ENCODE assay signal across 9 cellular contexts in the genomic region with DNA sequence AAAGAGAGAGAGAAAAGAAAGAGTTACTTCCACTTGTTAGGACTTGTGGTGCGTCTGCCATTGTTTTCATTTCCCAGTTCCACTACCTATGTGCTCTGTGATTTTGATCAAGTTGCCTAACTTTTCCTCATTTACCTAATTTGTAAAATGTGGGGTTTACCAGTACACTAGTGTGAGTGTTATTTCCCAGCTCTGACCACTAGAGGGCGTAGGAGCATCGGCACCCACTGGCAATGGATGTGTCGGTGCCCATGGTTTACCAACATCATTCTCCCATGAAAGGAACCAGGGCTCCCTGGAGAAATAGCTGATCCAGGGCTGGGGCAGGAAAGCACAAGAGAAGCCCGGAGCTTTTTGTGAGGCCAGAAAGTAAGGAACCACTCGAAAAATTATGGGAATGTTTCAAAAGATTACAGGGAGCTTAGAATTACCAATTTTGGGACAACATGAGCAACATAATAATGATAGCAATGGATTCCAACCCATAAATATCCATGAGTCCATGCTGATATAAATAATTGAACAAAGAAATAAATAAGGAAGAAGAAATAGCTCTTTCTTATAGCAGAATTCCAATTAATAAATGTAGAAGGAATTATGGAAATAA. TPM values are rescaled to one million over a fixed set of nuclear protein-coding genes. Genes with fewer than 3 reads are reported as not detected.
DNase-seq lines count a peak whose midpoint lies in the region; ATAC-seq and TF ChIP-seq lines count a peak whose summit lies in the region.
"Had no signal": no experiment of that assay in that cellular context is flagged by ENCODE, and none has a peak within 500 bp of the region (broad histone marks: within the 10 kb centered on the region; RNA-seq: fewer than 3 reads in every experiment).

No MANE protein-coding gene starts in this region.

- H3K4me1 ChIP-seq in breast epithelium = no peaks in the 10 kb centered on the region

- no peak overlapping the region for H3K27ac ChIP-seq in breast epithelium

- intact Hi-C loops in breast epithelium (cut with DNase I; ENCODE audit: low total_unique reads) = no loop called here

- no peaks in the 10 kb centered on the region for H3K36me3 ChIP-seq in breast epithelium
- H3K36me3 ChIP-seq in kidney epithelial cell (ENCODE audit: control insufficient read depth, insufficient read depth, low read length) = no peaks in the 10 kb centered on the region

- H3K27me3 ChIP-seq in breast epithelium = peaks cover 0 to 19% of the 10 kb centered on the region in 2 donors
- H3K27me3 ChIP-seq in kidney epithelial cell (ENCODE audit: control insufficient read depth, insufficient read depth, low read length) = no peaks in the 10 kb centered on the region

- TF ChIP-seq CTCF in WI38 (IDR thresholded peaks at IDR 0.05; ENCODE audit: low read depth, low read length) = peak; percentile 85
- peak; percentile 53 to 70 (median 64) for TF ChIP-seq CTCF in breast epithelium (IDR thresholded peaks at IDR 0.05)
- peak; percentile 79 for TF ChIP-seq CTCF in kidney epithelial cell (IDR thresholded peaks at IDR 0.05; ENCODE audit: insufficient read depth, low read length, poor library complexity, severe bottlenecking)

- no peak for ATAC-seq in GM21515 (IDR thresholded peaks at IDR 0.05; ENCODE audit: unreplicated experiment)

- H3K4me3 ChIP-seq in WI38 (ENCODE audit: low read depth, low read length) (no peak overlapping the region), breast epithelium (no peak overlapping the region), kidney epithelial cell (ENCODE audit: low read depth, low read length) (no peak overlapping the region)

- DNase-seq in DMS 273 (lab: John Stamatoyannopoulos, UW; ENCODE audit: unreplicated experiment) (peak; percentile 74), DMS 273 treated with DMSO at 0.1 percent for 48 hours (lab: John Stamatoyannopoulos, UW) (no peak), NCI-H1694 treated with DMSO at 0.1 percent for 48 hours (lab: John Stamatoyannopoulos, UW) (peak; percentile 26), breast epithelium (ENCODE audit: low spot score in 2 of 2) (peak in 1 of 2 donors; percentile 24), kidney epithelial cell (ENCODE audit: low read depth) (no peak)
- DNase-seq in stimulated activated CD4-positive, alpha-beta T cell treated with anti-CD3 and anti-CD28 coated beads, Interleukin-4, amount 100 ng/mL, for 48 hours (ENCODE audit: low read depth in 2 of 2) = peak; percentile 59 to 62

- no peak for TF ChIP-seq POLR2A in breast epithelium (IDR thresholded peaks at IDR 0.05)

- H3K9me3 ChIP-seq in breast epithelium = no peaks in the 10 kb centered on the region

RNA-seq across cellular contexts. Expression of gene CEACAM4, which starts 15.1 kb away (rescaled TPM):
- total RNA-seq in breast epithelium = 1 to 10 TPM in 1 of 3 donors, under 1 TPM in 1, not detected in 1; 0.66 to 1.8 TPM
- total RNA-seq in kidney epithelial cell = not detected in 2 replicates
- total RNA-seq: pulmonary artery endothelial cell had no signal

RNA-seq across cellular contexts. Expression of gene CEACAM7, which starts 46.1 kb away (rescaled TPM):
- 10 to 100 TPM in 1 of 3 donors, under 1 TPM in 1, not detected in 1; 0.15 to 25.2 TPM for total RNA-seq in breast epithelium
- not detected in 2 replicates for total RNA-seq in kidney epithelial cell
- total RNA-seq: pulmonary artery endothelial cell had no signal

Comparison
In these comparisons a context has a peak if more than half of its experiments do, and no peak if none do; other contexts are left out.
1. DNase-seq: peak in DMS 273 (single experiment), NCI-H1694 treated with DMSO at 0.1 percent for 48 hours (single experiment) and stimulated activated CD4-positive, alpha-beta T cell treated with anti-CD3 and anti-CD28 coated beads, Interleukin-4, amount 100 ng/mL, for 48 hours (2 of 2); none in DMS 273 treated with DMSO at 0.1 percent for 48 hours (single experiment) and kidney epithelial cell (single experiment).
2. Peak in every context shown above with its lines, with median percentiles within 50 percentile points of each other: CTCF ChIP-seq.